ENCODE assay signal across 1 cellular context in genomic region chr4:84971319-84971932, GRCh38.
TF ChIP-seq lines count a peak whose summit lies in the region.

No MANE protein-coding gene starts in this region.

TF ChIP-seq in HepG2, 621 proteins besides CTCF, POLR2A, EP300 and RAD21 (continued from another document):
- no peak for TF ChIP-seq ZNF430 (CRISPR knock-in tag; IDR thresholded peaks at IDR 0.05)
- no peak for TF ChIP-seq TMF1 (CRISPR knock-in tag; IDR thresholded peaks at IDR 0.05; ENCODE audit: low read depth)
- TF ChIP-seq ZNF335 (CRISPR knock-in tag; IDR thresholded peaks at IDR 0.05), result no peak
- no peak for TF ChIP-seq ZNF607 (CRISPR knock-in tag; IDR thresholded peaks at IDR 0.05; ENCODE audit: borderline replicate concordance)
- no peak for TF ChIP-seq CERS6 (CRISPR knock-in tag; IDR thresholded peaks at IDR 0.05)
- TF ChIP-seq ZBTB1 (CRISPR knock-in tag; IDR thresholded peaks at IDR 0.05; ENCODE audit: borderline replicate concordance), result no peak
- no peak for TF ChIP-seq ZBTB39 (CRISPR knock-in tag; IDR thresholded peaks at IDR 0.05)
- no peak for TF ChIP-seq CENPBD1 (CRISPR knock-in tag; IDR thresholded peaks at IDR 0.05; ENCODE audit: borderline replicate concordance, low read depth)
- TF ChIP-seq SMC3 (IDR thresholded peaks at IDR 0.05; ENCODE audit: low read length), result peak; percentile 42
- TF ChIP-seq ZSCAN31 (CRISPR knock-in tag; IDR thresholded peaks at IDR 0.05; ENCODE audit: low read depth), result no peak
- no peak for TF ChIP-seq ZNF792 (CRISPR knock-in tag; IDR thresholded peaks at IDR 0.05)
- TF ChIP-seq ARNT2 (CRISPR knock-in tag; IDR thresholded peaks at IDR 0.05; ENCODE audit: low read depth), result no peak
